ENCODE assay signal across 15 cellular contexts in the genomic region with DNA sequence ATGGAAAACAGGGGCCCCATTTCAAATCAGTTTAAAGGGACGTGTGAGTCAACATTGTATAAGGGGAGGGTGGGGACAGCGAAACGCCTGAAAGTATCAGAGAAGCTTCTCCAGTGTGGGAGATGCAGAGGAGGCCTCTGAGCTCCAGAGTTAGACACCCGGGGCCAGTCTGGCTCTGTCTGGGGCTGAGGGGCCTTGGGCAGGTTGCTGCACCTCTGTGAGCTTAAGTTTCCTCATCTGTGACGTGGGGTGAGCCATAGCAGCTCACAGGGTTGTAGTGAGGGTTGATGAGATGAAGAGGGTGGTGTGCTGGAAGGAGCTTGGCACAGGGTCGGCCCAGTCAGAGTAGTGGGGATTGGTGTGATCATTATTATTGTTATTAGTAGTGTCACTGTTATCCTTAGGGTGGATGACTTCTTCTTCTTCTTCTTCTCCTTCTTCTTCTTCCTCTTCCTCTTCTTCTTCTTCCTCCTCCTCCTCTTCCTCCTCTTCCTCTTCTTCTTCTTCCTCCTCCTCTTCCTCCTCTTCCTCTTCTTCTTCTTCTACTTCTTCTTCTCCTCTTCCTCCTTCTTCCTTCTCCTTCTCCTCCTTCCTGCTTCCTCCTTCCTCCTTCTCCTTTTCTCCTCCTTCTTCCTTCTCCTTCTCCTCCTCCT.
"Had no signal": no experiment of that assay in that cellular context is flagged by ENCODE, and none has a peak within 500 bp of the region (broad histone marks: within the 10 kb centered on the region; RNA-seq: fewer than 3 reads in every experiment).

No MANE protein-coding gene starts in this region.

- H3K36me3 ChIP-seq: thyroid gland, uterus had no signal

- H3K4me2 ChIP-seq: SK-N-SH had no signal

- H3K27ac Mint-ChIP-seq: activated naive CD4-positive, alpha-beta T cell treated with anti-CD3 and anti-CD28 coated beads, Interleukin-2, amount 10 ng/mL, durations not matched to agents 7 days and 5 days; natural killer cell treated with Interleukin-12 subunit alpha and Interleukin-12 subunit beta and Interleukin-15 and Interleukin-18, amount 100 ng/mL, for 72 hours; progenitor cell of endocrine pancreas; T-cell had no signal

- H3K9me3 Mint-ChIP-seq: activated naive CD4-positive, alpha-beta T cell treated with anti-CD3 and anti-CD28 coated beads, Interleukin-2, amount 10 ng/mL, durations not matched to agents 7 days and 5 days; natural killer cell treated with Interleukin-12 subunit alpha and Interleukin-12 subunit beta and Interleukin-15 and Interleukin-18, amount 100 ng/mL, for 72 hours; T-cell had no signal

- H3K4me1 Mint-ChIP-seq: activated naive CD4-positive, alpha-beta T cell treated with anti-CD3 and anti-CD28 coated beads, Interleukin-2, amount 10 ng/mL, durations not matched to agents 7 days and 5 days; T-cell had no signal

- H3K4me1 ChIP-seq: thyroid gland, uterus had no signal

- H3K36me3 Mint-ChIP-seq: activated naive CD4-positive, alpha-beta T cell treated with anti-CD3 and anti-CD28 coated beads, Interleukin-2, amount 10 ng/mL, durations not matched to agents 7 days and 5 days; natural killer cell treated with Interleukin-12 subunit alpha and Interleukin-12 subunit beta and Interleukin-15 and Interleukin-18, amount 100 ng/mL, for 72 hours; T-cell had no signal

- H3K27me3 ChIP-seq: thyroid gland, uterus had no signal

- DNase-seq: activated CD4-positive, CD25-positive, alpha-beta regulatory T cell treated with anti-CD3 and anti-CD28 coated beads, Interleukin-2, amount 50 U/mL, for 72 hours; activated naive CD4-positive, alpha-beta T cell treated with anti-CD3 and anti-CD28 coated beads, Interleukin-2, amount 10 ng/mL, durations not matched to agents 7 days and 5 days; kidney glomerular epithelial cell; mesenchymal stem cell; nucleus accumbens; right cardiac atrium; SK-N-SH; T-cell; T-helper 9 cell; thyroid gland; uterus had no signal

- ATAC-seq: esophagus mucosa; natural killer cell treated with Interleukin-12 subunit alpha and Interleukin-12 subunit beta and Interleukin-15 and Interleukin-18, amount 100 ng/mL, for 72 hours; right cardiac atrium; T-cell had no signal

- H3K9me3 ChIP-seq: SK-N-SH, thyroid gland, uterus had no signal

- H3K9ac ChIP-seq: SK-N-SH had no signal

- H3K4me3 ChIP-seq: thyroid gland, uterus had no signal

- H3K27ac ChIP-seq: thyroid gland, uterus had no signal

- FAIRE-seq: endometrium had no signal

- H3K4me3 Mint-ChIP-seq: activated naive CD4-positive, alpha-beta T cell treated with anti-CD3 and anti-CD28 coated beads, Interleukin-2, amount 10 ng/mL, durations not matched to agents 7 days and 5 days; natural killer cell treated with Interleukin-12 subunit alpha and Interleukin-12 subunit beta and Interleukin-15 and Interleukin-18, amount 100 ng/mL, for 72 hours; T-cell had no signal
